ENCODE assay signal across 24 cellular contexts in genomic region chr7:52684388-52684787, GRCh38.
"Had no signal": no experiment of that assay in that cellular context is flagged by ENCODE, and none has a peak within 500 bp of the region (broad histone marks: within the 10 kb centered on the region; RNA-seq: fewer than 3 reads in every experiment).

No MANE protein-coding gene starts in this region.

- H3K27ac ChIP-seq: KMS-11, PC-9, Peyer's patch had no signal

- H3K36me3 ChIP-seq: Peyer's patch had no signal

- DNase-seq: Kasumi-1, MV-4-11, NCI-H1048, NCI-H1105, NCI-H1417 treated with DMSO at 0.1 percent for 48 hours, NCI-H146, NCI-H1694 treated with DMSO at 0.1 percent for 48 hours, NCI-H1930, NCI-H2081, NCI-H2107, NCI-H2227 treated with DMSO at 0.1 percent for 48 hours, NCI-H526 treated with DMSO at 0.1 percent for 48 hours, NCI-H748 treated with DMSO at 0.1 percent for 48 hours, OCI-M1, PC-9, Peyer's patch, Right ventricle myocardium superior, RPMI8226, SIG-M5, SK-N-SH, SW 1271, T-cell had no signal

- H2AFZ ChIP-seq: PC-9 had no signal

- H3K4me2 ChIP-seq: KMS-11, PC-9, SK-N-SH had no signal

- H3K9me3 ChIP-seq: Peyer's patch had no signal

- FAIRE-seq: K562 had no signal

- H3K4me1 ChIP-seq: Peyer's patch had no signal

- ATAC-seq: K562, T-cell had no signal

- H3K4me3 ChIP-seq: K562, PC-9, Peyer's patch had no signal

- H3K27me3 ChIP-seq: Peyer's patch had no signal

- H3K9ac ChIP-seq: KMS-11, SK-N-SH had no signal
